9 cellular contexts compared by ENCODE assay signal in genomic region chr2:157194097-157194688, GRCh38.
DNase-seq lines count a peak whose midpoint lies in the region; ATAC-seq, FAIRE-seq and TF ChIP-seq lines count a peak whose summit lies in the region.
"Had no signal": no experiment of that assay in that cellular context is flagged by ENCODE, and none has a peak within 500 bp of the region (broad histone marks: within the 10 kb centered on the region; RNA-seq: fewer than 3 reads in every experiment).

No MANE protein-coding gene starts in this region.

- H3K4me3 Mint-ChIP-seq in activated CD4-positive, alpha-beta memory T cell treated with anti-CD3 and anti-CD28 coated beads for 36 hours = no peak overlapping the region
- H3K4me3 Mint-ChIP-seq: T-helper 1 cell treated with Interleukin-12 subunit alpha and Interleukin-12 subunit beta and Interleukin-4 antibody, amounts not matched to agents 30 μg/mL and 1 μg/mL, for 36 hours had no signal

- CTCF ChIA-PET in activated CD4-positive, alpha-beta memory T cell treated with anti-CD3 and anti-CD28 coated beads for 36 hours (lab: Charles Lee) = interaction anchor here (0.6 to 1.7 kb wide), 13 partner anchors 11 to 1821 kb away, joined by 3 to 5 read pairs (median 3); no protein-coding TSS in a partner anchor

- DNase-seq in CD1c-positive myeloid dendritic cell (ENCODE audit: extremely low spot score) (peak; percentile 65), NCI-H2029 treated with DMSO at 0.1 percent for 48 hours (lab: John Stamatoyannopoulos, UW) (peak; percentile 6), heart right ventricle (peak in 1 of 2 donors; percentile 28), small intestine (peak; percentile 58), NCI-H128 (lab: John Stamatoyannopoulos, UW; ENCODE audit: unreplicated experiment) (no peak)
- peak; percentile 13 for DNase-seq in activated CD4-positive, alpha-beta memory T cell treated with anti-CD3 and anti-CD28 coated beads for 36 hours

- 2 to 7% methylated on average over 2 of the region's 2 CpGs for WGBS in heart right ventricle, 2 donors
- 0 to 4% (median 2%) methylated on average over 2 of the region's 2 CpGs for WGBS in small intestine, 3 donors

- peak in 8 of 9 donors; percentile 30 to 83 (median 74) for TF ChIP-seq CTCF in heart right ventricle (IDR thresholded peaks at IDR 0.05)

- H3K36me3 ChIP-seq in heart right ventricle (no peaks in the 10 kb centered on the region), small intestine (ENCODE audit: control insufficient read depth in 2 of 2, insufficient read depth in 2 of 2, low read length in 2 of 2) (no peaks in the 10 kb centered on the region)

- peaks cover 7% of the 10 kb centered on the region for H3K27me3 Mint-ChIP-seq in activated CD4-positive, alpha-beta memory T cell treated with anti-CD3 and anti-CD28 coated beads for 36 hours

- H3K4me1 ChIP-seq in heart right ventricle (peaks cover 0 to 8% (median 0%) of the 10 kb centered on the region in 9 donors), small intestine (ENCODE audit: control insufficient read depth in 2 of 2, insufficient read depth in 1 of 2, low read depth in 1 of 2, low read length in 1 of 2) (no peaks in the 10 kb centered on the region)

- no peak overlapping the region for H3K27ac Mint-ChIP-seq in activated CD4-positive, alpha-beta memory T cell treated with anti-CD3 and anti-CD28 coated beads for 36 hours
- H3K27ac Mint-ChIP-seq: T-helper 1 cell treated with Interleukin-12 subunit alpha and Interleukin-12 subunit beta and Interleukin-4 antibody, amounts not matched to agents 30 μg/mL and 1 μg/mL, for 36 hours had no signal

- intact Hi-C loops in activated CD4-positive, alpha-beta memory T cell treated with anti-CD3 and anti-CD28 coated beads for 36 hours (cut with micrococcal nuclease) = loop anchor here (1.0 to 10.0 kb wide), 3 partner anchors 289 to 1817 kb away; no protein-coding TSS in a partner anchor
- intact Hi-C loops in heart right ventricle (cut with DNase I) = loop anchor here in 9 of 10 donors (5.0 to 10.0 kb wide), 5 partner anchors 309 to 1822 kb away; no protein-coding TSS in a partner anchor

- no peaks in the 10 kb centered on the region for H3K36me3 Mint-ChIP-seq in activated CD4-positive, alpha-beta memory T cell treated with anti-CD3 and anti-CD28 coated beads for 36 hours

- H3K27me3 ChIP-seq in heart right ventricle (peaks cover 0 to 3% (median 0%) of the 10 kb centered on the region in 7 donors), small intestine (ENCODE audit: control insufficient read depth in 2 of 2, insufficient read depth in 2 of 2, low read length in 2 of 2) (no peaks in the 10 kb centered on the region)

- H3K9me3 Mint-ChIP-seq in activated CD4-positive, alpha-beta memory T cell treated with anti-CD3 and anti-CD28 coated beads for 36 hours = no peaks in the 10 kb centered on the region
- H3K9me3 Mint-ChIP-seq: T-helper 1 cell treated with Interleukin-12 subunit alpha and Interleukin-12 subunit beta and Interleukin-4 antibody, amounts not matched to agents 30 μg/mL and 1 μg/mL, for 36 hours had no signal

- no peak overlapping the region for H3K27ac ChIP-seq in heart right ventricle
- H3K27ac ChIP-seq in small intestine (ENCODE audit: low read depth in 1 of 2, low read length in 1 of 2) = no peak overlapping the region

- peak; percentile 94 for FAIRE-seq in small intestine (lab: Jason Lieb, UNC)

- ATAC-seq in GM18502 (IDR thresholded peaks at IDR 0.05; ENCODE audit: poor library complexity, unreplicated experiment) (peak; percentile 70), HG02870 (IDR thresholded peaks at IDR 0.05; ENCODE audit: unreplicated experiment) (peak; percentile 48), heart right ventricle (peak in 3 of 8 donors; percentile 28 to 49 (median 33))

- POLR2A ChIA-PET in activated CD4-positive, alpha-beta memory T cell treated with anti-CD3 and anti-CD28 coated beads for 36 hours (lab: Charles Lee) = no interaction called here

- peaks cover 1% of the 10 kb centered on the region for H3K4me1 Mint-ChIP-seq in activated CD4-positive, alpha-beta memory T cell treated with anti-CD3 and anti-CD28 coated beads for 36 hours (ENCODE audit: low read depth)

- H3K9me3 ChIP-seq in heart right ventricle (no peaks in the 10 kb centered on the region), small intestine (ENCODE audit: control insufficient read depth, low read depth) (no peaks in the 10 kb centered on the region)

- H3K4me3 ChIP-seq in heart right ventricle (no peak overlapping the region), small intestine (ENCODE audit: low read depth in 1 of 2, low read length in 2 of 2) (no peak overlapping the region)
